Comparison of ENCODE assay signal across 30 cellular contexts in genomic region chr15:47678047-47678446, GRCh38. TPM values are rescaled to one million over a fixed set of nuclear protein-coding genes. Genes with fewer than 3 reads are reported as not detected.
"Had no signal": no experiment of that assay in that cellular context is flagged by ENCODE, and none has a peak within 500 bp of the region (broad histone marks: within the 10 kb centered on the region; RNA-seq: fewer than 3 reads in every experiment).

No MANE protein-coding gene starts in this region.

- H3K79me2 ChIP-seq: parathyroid adenoma had no signal

- H3K9me3 Mint-ChIP-seq: activated CD4-positive, alpha-beta T cell treated with anti-CD3 and anti-CD28 coated beads, Interleukin-2, amount 10 ng/mL, durations not matched to agents 24 days and 14 days; activated naive CD4-positive, alpha-beta T cell treated with anti-CD3 and anti-CD28 coated beads for 36 hours; T-helper 2 cell treated with Interferon-gamma antibody and Interleukin-4, amounts not matched to agents 5 μg/mL and 100 μg/mL, for 36 hours had no signal

- H3K4me3 Mint-ChIP-seq: activated CD4-positive, alpha-beta memory T cell treated with anti-CD3 and anti-CD28 coated beads for 36 hours; activated CD4-positive, alpha-beta T cell treated with anti-CD3 and anti-CD28 coated beads, Interleukin-2, amount 10 ng/mL, durations not matched to agents 24 days and 14 days; activated naive CD4-positive, alpha-beta T cell treated with anti-CD3 and anti-CD28 coated beads for 36 hours; activated naive CD8-positive, alpha-beta T cell treated with anti-CD3 and anti-CD28 coated beads for 36 hours; activated T-helper 1 cell treated with anti-CD3 and anti-CD28 coated beads, Interleukin-12 subunit alpha, Interleukin-12 subunit beta, Interleukin-2, Interleukin-4 antibody, amounts not matched to agents 30 ng/mL and 10 ng/mL and 1 ng/mL, durations not matched to agents 14 hours and 24 hours and 36 hours; effector memory CD8-positive, alpha-beta T cell; mesothelial cell of epicardium; naive B cell; T-helper 2 cell treated with Interferon-gamma antibody and Interleukin-4, amounts not matched to agents 5 μg/mL and 100 μg/mL, for 36 hours had no signal

- H3K36me3 Mint-ChIP-seq: activated CD4-positive, alpha-beta memory T cell treated with anti-CD3 and anti-CD28 coated beads for 36 hours; activated naive CD8-positive, alpha-beta T cell treated with anti-CD3 and anti-CD28 coated beads for 36 hours; mesothelial cell of epicardium; naive B cell had no signal

- ATAC-seq: body of pancreas; effector memory CD8-positive, alpha-beta T cell; esophagus mucosa; heart left ventricle; left ventricle myocardium superior; psoas muscle had no signal

- H3K4me3 ChIP-seq: adrenal gland, body of pancreas, heart left ventricle, psoas muscle, sigmoid colon, tibial nerve had no signal

- H3K4me1 Mint-ChIP-seq: activated CD4-positive, alpha-beta T cell treated with anti-CD3 and anti-CD28 coated beads, Interleukin-2, amount 10 ng/mL, durations not matched to agents 24 days and 14 days; activated naive CD8-positive, alpha-beta T cell treated with anti-CD3 and anti-CD28 coated beads for 36 hours; naive B cell had no signal

- H3K9ac ChIP-seq: parathyroid adenoma had no signal

- H3K4me1 ChIP-seq: adrenal gland, body of pancreas, parathyroid adenoma, psoas muscle, sigmoid colon had no signal

- H3K27me3 Mint-ChIP-seq: activated CD4-positive, alpha-beta memory T cell treated with anti-CD3 and anti-CD28 coated beads for 36 hours; activated CD4-positive, alpha-beta T cell treated with anti-CD3 and anti-CD28 coated beads, Interleukin-2, amount 10 ng/mL, durations not matched to agents 24 days and 14 days; activated naive CD8-positive, alpha-beta T cell treated with anti-CD3 and anti-CD28 coated beads for 36 hours; effector memory CD8-positive, alpha-beta T cell; naive B cell had no signal

- H3K36me3 ChIP-seq: adrenal gland, heart left ventricle, sigmoid colon, tibial nerve had no signal

- H2AFZ ChIP-seq: parathyroid adenoma had no signal

- H3K27me3 ChIP-seq: adrenal gland, body of pancreas, heart left ventricle, sigmoid colon, tibial nerve had no signal

- H3K9me3 ChIP-seq: adrenal gland, body of pancreas, heart left ventricle, psoas muscle, sigmoid colon, tibial nerve had no signal

- H3K27ac ChIP-seq: adrenal gland, body of pancreas, heart left ventricle, parathyroid adenoma, psoas muscle, sigmoid colon, tibial nerve, VCaP had no signal

- DNase-seq: activated CD4-positive, alpha-beta memory T cell treated with anti-CD3 and anti-CD28 coated beads for 36 hours; activated CD4-positive, alpha-beta T cell treated with anti-CD3 and anti-CD28 coated beads, Interleukin-2, amount 10 ng/mL, durations not matched to agents 24 days and 14 days; activated CD8-positive, alpha-beta memory T cell treated with anti-CD3 and anti-CD28 coated beads, Interleukin-2, amount 50 U/mL, for 4 hours; activated effector memory CD4-positive, alpha-beta T cell treated with anti-CD3 and anti-CD28 coated beads, Interleukin-2, amount 50 U/mL, for 16 hours; activated naive CD4-positive, alpha-beta T cell treated with anti-CD3 and anti-CD28 coated beads for 36 hours; activated naive CD8-positive, alpha-beta T cell treated with anti-CD3 and anti-CD28 coated beads for 36 hours; activated T-cell treated with anti-CD3 and anti-CD28 coated beads, Interleukin-2, amount 50 U/mL, for 1 hour; adrenal gland; aorta; body of pancreas; cortex of kidney; effector memory CD8-positive, alpha-beta T cell; heart left ventricle; kidney glomerular epithelial cell; left ventricle myocardium superior; naive B cell; psoas muscle; sigmoid colon; small intestine; stimulated activated CD4-positive, alpha-beta T cell treated with anti-CD3 and anti-CD28 coated beads, Interleukin-1b, Interleukin-23, amount 100 ng/mL, for 48 hours; stimulated activated naive CD4-positive, alpha-beta T cell treated with Interleukin-2 at 50 U/mL for 16 hours; T-helper 1 cell had no signal

- H3K27ac Mint-ChIP-seq: activated CD4-positive, alpha-beta memory T cell treated with anti-CD3 and anti-CD28 coated beads for 36 hours; activated CD4-positive, alpha-beta T cell treated with anti-CD3 and anti-CD28 coated beads, Interleukin-2, amount 10 ng/mL, durations not matched to agents 24 days and 14 days; activated naive CD4-positive, alpha-beta T cell treated with anti-CD3 and anti-CD28 coated beads for 36 hours; activated naive CD8-positive, alpha-beta T cell treated with anti-CD3 and anti-CD28 coated beads for 36 hours; activated T-helper 1 cell treated with anti-CD3 and anti-CD28 coated beads, Interleukin-12 subunit alpha, Interleukin-12 subunit beta, Interleukin-2, Interleukin-4 antibody, amounts not matched to agents 30 ng/mL and 10 ng/mL and 1 ng/mL, durations not matched to agents 14 hours and 24 hours and 36 hours; effector memory CD8-positive, alpha-beta T cell; mesothelial cell of epicardium; naive B cell; T-helper 2 cell treated with Interferon-gamma antibody and Interleukin-4, amounts not matched to agents 5 μg/mL and 100 μg/mL, for 36 hours had no signal

RNA-seq across cellular contexts. Expression of gene SEMA6D, which starts 39.3 kb away (rescaled TPM):
- total RNA-seq: activated CD4-positive, alpha-beta memory T cell treated with anti-CD3 and anti-CD28 coated beads for 36 hours; activated CD4-positive, alpha-beta T cell treated with anti-CD3 and anti-CD28 coated beads, Interleukin-2, amount 10 ng/mL, durations not matched to agents 24 days and 14 days; activated CD8-positive, alpha-beta memory T cell treated with anti-CD3 and anti-CD28 coated beads for 36 hours; activated naive CD4-positive, alpha-beta T cell treated with anti-CD3 and anti-CD28 coated beads for 36 hours; activated naive CD8-positive, alpha-beta T cell treated with anti-CD3 and anti-CD28 coated beads for 36 hours; activated T-helper 1 cell treated with anti-CD3 and anti-CD28 coated beads, Interleukin-12 subunit alpha, Interleukin-12 subunit beta, Interleukin-2, Interleukin-4 antibody, amounts not matched to agents 30 ng/mL and 10 ng/mL and 1 ng/mL, durations not matched to agents 14 hours and 24 hours and 36 hours had no signal
